Comparison of ENCODE assay signal across 8 cellular contexts in genomic region chr12:108803428-108804105, GRCh38. TPM values are rescaled to one million over a fixed set of nuclear protein-coding genes. Genes with fewer than 3 reads are reported as not detected.
DNase-seq lines count a peak whose midpoint lies in the region; ATAC-seq, FAIRE-seq and TF ChIP-seq lines count a peak whose summit lies in the region.

No MANE protein-coding gene starts in this region.

- intact Hi-C loops in left ventricle myocardium inferior (cut with micrococcal nuclease), result loop anchor here (5.0 to 10.0 kb wide), 2 partner anchors 51 to 141 kb away; partner anchors contain the start of gene SSH1

- no peak for FAIRE-seq in urothelium cell line (lab: Jason Lieb, UNC)

- H3K9me3 ChIP-seq in T-helper 17 cell (ENCODE audit: control insufficient read depth, low read length, poor library complexity, severe bottlenecking) (no peaks in the 10 kb centered on the region), left ventricle myocardium inferior (replicated peaks) (no peaks in the 10 kb centered on the region)

- peaks cover 68% of the 10 kb centered on the region for H3K36me3 ChIP-seq in left ventricle myocardium inferior

- peak; percentile 97 for TF ChIP-seq CTCF in left ventricle myocardium inferior (IDR thresholded peaks at IDR 0.05; ENCODE audit: borderline replicate concordance)

- DNase-seq in AG20443 (ENCODE audit: low spot score) (peak; percentile 84), NCI-H146 (lab: John Stamatoyannopoulos, UW) (peak; percentile 69), T-helper 17 cell (peak; percentile 35 to 61 (median 38)), amniotic stem cell (lab: John Stamatoyannopoulos, UW) (peak; percentile 87), left ventricle myocardium inferior (peak; percentile 51), pulmonary artery endothelial cell (ENCODE audit: low read depth, low spot score) (peak; percentile 73), urothelium cell line (ENCODE audit: low spot score) (peak; percentile 76)

- H3K4me3 Mint-ChIP-seq in T-helper 17 cell, result no peak overlapping the region

- H3K4me1 ChIP-seq in left ventricle myocardium inferior, result peaks cover 92% of the 10 kb centered on the region

- peak; percentile 60 for ATAC-seq in GM21515 (IDR thresholded peaks at IDR 0.05; ENCODE audit: unreplicated experiment)
- peak; percentile 91 for ATAC-seq in T-helper 17 cell

- H3K36me3 Mint-ChIP-seq in T-helper 17 cell (ENCODE audit: low read depth), result no peaks in the 10 kb centered on the region

- H3K4me1 Mint-ChIP-seq in T-helper 17 cell, result no peaks in the 10 kb centered on the region

- no peaks in the 10 kb centered on the region for H3K27me3 Mint-ChIP-seq in T-helper 17 cell

- H3K27ac ChIP-seq in left ventricle myocardium inferior (replicated peaks), result peak overlapping the region; percentile 92

- no peaks in the 10 kb centered on the region for H3K27me3 ChIP-seq in left ventricle myocardium inferior (ENCODE audit: low read depth)

- H3K27ac Mint-ChIP-seq in T-helper 17 cell, result no peak overlapping the region

- H3K4me3 ChIP-seq in left ventricle myocardium inferior, result peak overlapping the region; percentile 53

RNA-seq across cellular contexts. Expression of gene SSH1, which starts 53.8 kb away (rescaled TPM):
- 10 to 100 TPM; 22.3 to 31.2 TPM for total RNA-seq in T-helper 17 cell
- 30.1 TPM for total RNA-seq in left ventricle myocardium inferior
- 14.4 and 26.1 TPM in 2 replicates for total RNA-seq in pulmonary artery endothelial cell

Comparison
In these comparisons a context has a peak if more than half of its experiments do, and no peak if none do; other contexts are left out.
1. Peak in every context shown above with its lines: DNase-seq, ATAC-seq, H3K4me3 ChIP-seq and H3K27ac ChIP-seq.